7 cellular contexts compared by ENCODE assay signal in the genomic region with DNA sequence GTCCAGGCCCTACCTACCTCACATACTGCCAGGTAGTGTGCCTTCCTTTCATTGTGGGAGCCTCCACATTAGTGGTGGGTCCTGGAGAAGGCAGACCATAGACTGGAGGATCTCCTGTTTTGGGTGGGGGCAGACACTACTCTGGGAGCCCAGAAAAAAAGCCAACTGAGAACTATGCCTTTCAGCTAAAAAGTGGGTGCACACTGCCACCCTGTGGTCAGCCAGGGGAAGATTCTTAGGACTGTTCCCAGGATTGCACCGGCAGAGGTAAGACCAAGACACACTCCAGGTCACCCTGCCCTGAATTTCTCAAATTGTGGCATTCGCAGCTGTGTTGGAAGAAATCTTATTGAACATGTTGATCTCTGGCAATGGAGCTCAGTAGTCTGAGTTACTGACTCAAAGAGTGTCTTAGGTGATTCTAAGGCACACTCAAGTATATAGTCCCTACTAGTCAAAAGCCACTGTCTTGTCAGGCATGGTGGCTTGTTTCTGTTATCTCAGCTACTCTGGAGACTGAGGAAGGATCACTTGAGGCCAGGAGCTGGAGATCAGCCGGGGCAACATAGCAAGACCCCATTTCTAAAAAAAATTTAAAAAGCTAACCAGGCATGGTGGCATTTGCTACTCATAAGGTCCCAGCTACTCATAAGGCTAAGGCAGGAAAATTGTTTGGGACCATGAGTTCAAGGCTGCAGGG. TPM values are rescaled to one million over a fixed set of nuclear protein-coding genes. Genes with fewer than 3 reads are reported as not detected.
DNase-seq lines count a peak whose midpoint lies in the region; ATAC-seq, FAIRE-seq and TF ChIP-seq lines count a peak whose summit lies in the region.

No MANE protein-coding gene starts in this region.

- peak; percentile 88 for TF ChIP-seq CTCF in GM12865 (IDR thresholded peaks at IDR 0.05; ENCODE audit: insufficient read depth, low read depth, low read length, missing control alignments)
- TF ChIP-seq CTCF in KMS-11 (conservative IDR thresholded peaks at IDR 0.05; ENCODE audit: low read depth, low read length): peak; percentile 92
- TF ChIP-seq CTCF in RWPE1 (conservative IDR thresholded peaks at IDR 0.05; ENCODE audit: low read depth): peak; percentile 98
- peak in 3 of 4 experiments; percentile 77 to 85 (median 78) for TF ChIP-seq CTCF in gastroesophageal sphincter (IDR thresholded peaks at IDR 0.05)
- peak; percentile 70 to 84 (median 72) for TF ChIP-seq CTCF in pancreas (IDR thresholded peaks at IDR 0.05)
- peak; percentile 62 to 87 (median 70) for TF ChIP-seq CTCF in vagina (IDR thresholded peaks at IDR 0.05)

- POLR2A ChIA-PET in RWPE1 (lab: Yijun Ruan, JAX; ENCODE audit: low non-redundant PET): interaction anchor here (0.7 kb wide), 2 partner anchors 24 to 163 kb away, joined by 4 to 10 read pairs; no protein-coding TSS in a partner anchor

- no peak for TF ChIP-seq POLR2A in gastroesophageal sphincter (IDR thresholded peaks at IDR 0.05)
- no peak for TF ChIP-seq POLR2A in vagina (IDR thresholded peaks at IDR 0.05)

- H3K9me3 ChIP-seq in gastroesophageal sphincter: no peaks in the 10 kb centered on the region
- H3K9me3 ChIP-seq in pancreas: no peaks in the 10 kb centered on the region
- H3K9me3 ChIP-seq in vagina: no peaks in the 10 kb centered on the region

- H2AFZ ChIP-seq in KMS-11 (ENCODE audit: low read depth): no peak overlapping the region

- H3K4me3 ChIP-seq in GM12865 (ENCODE audit: low read depth, low read length) (no peak overlapping the region), KMS-11 (IDR thresholded peaks at IDR 0.05; ENCODE audit: insufficient read depth, low read depth, low read length) (no peak overlapping the region), gastroesophageal sphincter (no peak overlapping the region), pancreas (no peak overlapping the region), vagina (no peak overlapping the region)

- H3K4me2 ChIP-seq in KMS-11: no peak overlapping the region

- H3K79me2 ChIP-seq in KMS-11 (ENCODE audit: insufficient read depth, low read depth): peaks cover 25% of the 10 kb centered on the region

- 8 to 50% methylated on average over 1 to 2 of the region's 3 CpGs for WGBS in gastroesophageal sphincter (ENCODE audit: low coverage in 1 of 2), 2 donors
- WGBS in pancreas, 2 donors: 11% methylated on average over 3 of the region's 3 CpGs

- no peaks in the 10 kb centered on the region for H4K20me1 ChIP-seq in KMS-11 (ENCODE audit: insufficient read depth)

- H3K27me3 ChIP-seq in KMS-11 (ENCODE audit: insufficient read depth, low read depth) (peaks cover 21% of the 10 kb centered on the region; the same call in 1 of the 2 replicates), gastroesophageal sphincter (peaks cover 19% of the 10 kb centered on the region), pancreas (no peaks in the 10 kb centered on the region), vagina (no peaks in the 10 kb centered on the region)

- CTCF ChIA-PET in RWPE1 (lab: Yijun Ruan, JAX): interaction anchor here (0.6 to 2.1 kb wide), 25 partner anchors 9 to 1469 kb away, joined by 3 to 12 read pairs (median 6); partner anchors contain the start of genes DCTN3, GALT and IL11RA

- intact Hi-C loops in pancreas (cut with DNase I) (no loop called here), vagina (cut with DNase I) (loop anchor here (2.0 kb wide), 1 partner anchor 21 kb away; the partner anchor contains the start of gene RPP25L)

- no peaks in the 10 kb centered on the region for H3K36me3 ChIP-seq in KMS-11 (ENCODE audit: insufficient read depth)
- H3K36me3 ChIP-seq in gastroesophageal sphincter: peaks cover 0 to 13% of the 10 kb centered on the region in 2 donors
- no peaks in the 10 kb centered on the region for H3K36me3 ChIP-seq in pancreas
- H3K36me3 ChIP-seq in vagina: no peaks in the 10 kb centered on the region

- peak; percentile 79 for DNase-seq in GM12865 (ENCODE audit: low read depth)
- DNase-seq in RWPE1 (ENCODE audit: low spot score): peak; percentile 87
- peak; percentile 90 for DNase-seq in activated effector memory CD4-positive, alpha-beta T cell treated with anti-CD3 and anti-CD28 coated beads, Interleukin-2, amount 50 U/mL, for 16 hours
- peak in 4 of 6 donors; percentile 53 to 82 (median 73) for DNase-seq in pancreas
- DNase-seq in vagina (ENCODE audit: extremely low spot score in 2 of 2): no peak

- H3K27ac ChIP-seq in KMS-11 (no peak overlapping the region), RWPE1 (no peak overlapping the region), gastroesophageal sphincter (no peak overlapping the region), pancreas (no peak overlapping the region), vagina (no peak overlapping the region)

- no peak for FAIRE-seq in pancreas (lab: Jason Lieb, UNC)

- H3K4me1 ChIP-seq in KMS-11 (ENCODE audit: low read depth, poor library complexity, severe bottlenecking): peaks cover 26% of the 10 kb centered on the region
- H3K4me1 ChIP-seq in gastroesophageal sphincter: peaks cover 0 to 53% (median 8%) of the 10 kb centered on the region in 3 donors
- H3K4me1 ChIP-seq in pancreas: peaks cover 0 to 12% (median 7%) of the 10 kb centered on the region in 3 donors
- peaks cover 39% of the 10 kb centered on the region for H3K4me1 ChIP-seq in vagina

- TF ChIP-seq EP300 in gastroesophageal sphincter (IDR thresholded peaks at IDR 0.05): no peak

- ATAC-seq in gastroesophageal sphincter: peak; percentile 30
- peak in 3 of 4 donors; percentile 42 to 45 (median 42) for ATAC-seq in pancreas

- no peak overlapping the region for H3K9ac ChIP-seq in KMS-11

RNA-seq across cellular contexts. Expression of gene SIGMAR1, which starts 3.6 kb away (rescaled TPM):
- total RNA-seq in gastroesophageal sphincter: 100 to 1,000 TPM in 1 of 4 donors, 10 to 100 TPM in 3; 58.2 to 152 (median 87.8) TPM
- 10 to 100 TPM; 20.4 to 27.2 (median 22.9) TPM for total RNA-seq in pancreas
- polyA plus RNA-seq in pancreas: 10 to 100 TPM; 18.3 to 23.0 TPM
- 79.3 TPM for total RNA-seq in vagina

RNA-seq across cellular contexts. Expression of gene ARID3C, which starts 5.1 kb away (rescaled TPM):
- total RNA-seq in gastroesophageal sphincter (not detected), pancreas (not detected), vagina (not detected)
- not detected for polyA plus RNA-seq in pancreas

RNA-seq across cellular contexts. Expression of gene GALT, which starts 12.5 kb away (rescaled TPM):
- total RNA-seq in gastroesophageal sphincter (10 to 100 TPM; 19.1 to 51.4 (median 25.7) TPM), pancreas (10 to 100 TPM; 11.0 to 30.8 (median 18.8) TPM), vagina (52.5 TPM)
- polyA plus RNA-seq in pancreas: 10 to 100 TPM; 58.0 to 60.5 TPM

RNA-seq across cellular contexts. Expression of gene DCTN3, which starts 13.7 kb away (rescaled TPM):
- total RNA-seq in gastroesophageal sphincter (100 to 1,000 TPM in 2 of 4 donors, 10 to 100 TPM in 2; 80.5 to 136 (median 98.7) TPM), pancreas (10 to 100 TPM; 31.5 to 50.7 (median 38.6) TPM), vagina (78.6 TPM)
- polyA plus RNA-seq in pancreas: 10 to 100 TPM; 37.4 to 84.3 TPM

RNA-seq across cellular contexts. Expression of gene IL11RA, which starts 18.0 kb away (rescaled TPM):
- 10 to 100 TPM; 31.8 to 80.2 (median 39.8) TPM for total RNA-seq in gastroesophageal sphincter
- total RNA-seq in pancreas: 1 to 10 TPM; 4.1 to 8.2 (median 5.9) TPM
- polyA plus RNA-seq in pancreas: 10 to 100 TPM; 12.6 to 30.0 TPM
- 30.7 TPM for total RNA-seq in vagina

Comparison
In these comparisons a context has a peak if more than half of its experiments do, and no peak if none do; other contexts are left out.
1. DNase-seq: peak in GM12865 (single experiment), RWPE1 (single experiment), activated effector memory CD4-positive, alpha-beta T cell treated with anti-CD3 and anti-CD28 coated beads, Interleukin-2, amount 50 U/mL, for 16 hours (single experiment) and pancreas (4 of 6); none in vagina (0 of 2).
2. Peak in every context shown above with its lines, with median percentiles within 50 percentile points of each other: CTCF ChIP-seq.